Comparison of ENCODE assay signal across 26 cellular contexts in the genomic region with DNA sequence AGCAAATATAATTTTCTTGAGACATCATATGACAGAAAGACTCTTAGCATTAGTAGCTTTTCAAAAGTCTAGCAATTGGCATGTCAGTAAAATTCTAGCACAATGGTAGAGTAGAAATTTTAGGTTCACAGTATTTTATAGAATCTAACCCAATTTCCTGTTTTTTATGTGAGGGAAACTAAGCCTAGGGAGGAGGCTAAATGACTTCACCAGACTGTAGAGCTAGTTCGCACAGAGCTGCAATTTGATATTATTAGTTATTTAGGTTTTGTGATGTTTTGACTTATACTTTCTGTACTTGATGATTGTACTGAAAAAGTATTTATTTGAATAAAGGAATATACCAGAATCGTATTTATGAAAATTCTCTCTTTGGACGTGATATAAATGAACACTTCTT.
"Had no signal": no experiment of that assay in that cellular context is flagged by ENCODE, and none has a peak within 500 bp of the region (broad histone marks: within the 10 kb centered on the region; RNA-seq: fewer than 3 reads in every experiment).

No MANE protein-coding gene starts in this region.

- H3K27ac Mint-ChIP-seq: activated CD4-positive, alpha-beta T cell treated with anti-CD3 and anti-CD28 coated beads, Interleukin-2, amount 10 ng/mL, durations not matched to agents 24 days and 14 days; activated CD8-positive, alpha-beta memory T cell treated with anti-CD3 and anti-CD28 coated beads, Interleukin-2, amount 10 ng/mL, durations not matched to agents 7 days and 5 days; activated naive CD8-positive, alpha-beta T cell; T-helper 1 cell treated with Interleukin-12 subunit alpha and Interleukin-12 subunit beta and Interleukin-4 antibody, amounts not matched to agents 30 μg/mL and 1 μg/mL, for 36 hours had no signal

- H3K27me3 ChIP-seq: brain microvascular endothelial cell, cardiac muscle cell, Peyer's patch, SJCRH30 had no signal

- H3K27ac ChIP-seq: brain microvascular endothelial cell, KMS-11, Peyer's patch, RWPE1, SJCRH30 had no signal

- H3K9me3 Mint-ChIP-seq: activated naive CD4-positive, alpha-beta T cell treated with anti-CD3 and anti-CD28 coated beads for 36 hours; activated T-cell treated with anti-CD3 and anti-CD28 coated beads, Interleukin-2, amount 50 U/mL, for 4 hours; T-helper 1 cell treated with Interleukin-12 subunit alpha and Interleukin-12 subunit beta and Interleukin-4 antibody, amounts not matched to agents 30 μg/mL and 1 μg/mL, for 36 hours had no signal

- H3K4me3 Mint-ChIP-seq: activated CD4-positive, alpha-beta T cell treated with anti-CD3 and anti-CD28 coated beads, Interleukin-2, amount 10 ng/mL, durations not matched to agents 24 days and 14 days; activated CD8-positive, alpha-beta memory T cell treated with anti-CD3 and anti-CD28 coated beads, Interleukin-2, amount 10 ng/mL, durations not matched to agents 7 days and 5 days; activated naive CD4-positive, alpha-beta T cell treated with anti-CD3 and anti-CD28 coated beads for 36 hours; activated naive CD8-positive, alpha-beta T cell; activated T-cell treated with anti-CD3 and anti-CD28 coated beads, Interleukin-2, amount 50 U/mL, for 4 hours; T-helper 1 cell treated with Interleukin-12 subunit alpha and Interleukin-12 subunit beta and Interleukin-4 antibody, amounts not matched to agents 30 μg/mL and 1 μg/mL, for 36 hours had no signal

- H3K4me2 ChIP-seq: KMS-11 had no signal

- ATAC-seq: activated CD4-positive, CD25-positive, alpha-beta regulatory T cell treated with anti-CD3 and anti-CD28 coated beads, Interleukin-2, amount 50 U/mL, for 24 hours; activated CD8-positive, alpha-beta memory T cell treated with anti-CD3 and anti-CD28 coated beads, Interleukin-2, amount 10 ng/mL, durations not matched to agents 7 days and 5 days; SK-N-SH treated with all-trans-retinoic acid at 6 μM for 48 hours had no signal

- H3K9me3 ChIP-seq: Peyer's patch, SJCRH30 had no signal

- DNase-seq: activated CD4-positive, alpha-beta T cell treated with anti-CD3 and anti-CD28 coated beads, Interleukin-2, amount 10 ng/mL, durations not matched to agents 24 days and 14 days; activated CD4-positive, alpha-beta T cell treated with anti-CD3 and anti-CD28 coated beads, Interleukin-2, amount 50 U/mL, for 48 hours; activated CD8-positive, alpha-beta memory T cell treated with anti-CD3 and anti-CD28 coated beads, Interleukin-2, amount 10 ng/mL, durations not matched to agents 7 days and 5 days; activated effector memory CD4-positive, alpha-beta T cell treated with anti-CD3 and anti-CD28 coated beads, Interleukin-2, amount 50 U/mL, for 16 hours; activated T-cell treated with anti-CD3 and anti-CD28 coated beads, Interleukin-2, amount 50 U/mL, for 4 hours; amygdala; brain microvascular endothelial cell; MM.1S; NCI-H1105; NCI-H1436 treated with DMSO at 0.1 percent for 48 hours; NCI-H187; NCI-H2081; NCI-H446; Peyer's patch; Right ventricle myocardium superior; SW 1271 had no signal

- H3K36me3 ChIP-seq: brain microvascular endothelial cell, cardiac muscle cell, Peyer's patch, SJCRH30 had no signal

- H3K36me3 Mint-ChIP-seq: activated CD8-positive, alpha-beta memory T cell treated with anti-CD3 and anti-CD28 coated beads, Interleukin-2, amount 10 ng/mL, durations not matched to agents 7 days and 5 days; activated naive CD8-positive, alpha-beta T cell had no signal

- H3K4me1 ChIP-seq: SJCRH30 had no signal

- H3K4me3 ChIP-seq: cardiac muscle cell, Peyer's patch, SJCRH30 had no signal

- H3K27me3 Mint-ChIP-seq: activated naive CD8-positive, alpha-beta T cell had no signal

- FAIRE-seq: astrocyte had no signal
